In genomic region chr2:74556159-74556558, GRCh38 we compare ENCODE assay signal across 1 cellular context.
TF ChIP-seq lines count a peak whose summit lies in the region.

No MANE protein-coding gene starts in this region.

TF ChIP-seq in HCT116, 20 proteins besides CTCF, POLR2A, EP300 and RAD21 (continued from another document):
- TF ChIP-seq, protein P1, sequence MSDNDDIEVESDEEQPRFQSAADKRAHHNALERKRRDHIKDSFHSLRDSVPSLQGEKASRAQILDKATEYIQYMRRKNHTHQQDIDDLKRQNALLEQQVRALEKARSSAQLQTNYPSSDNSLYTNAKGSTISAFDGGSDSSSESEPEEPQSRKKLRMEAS (IDR thresholded peaks at IDR 0.05): no peak
